ENCODE assay signal across 1 cellular context in the genomic region with DNA sequence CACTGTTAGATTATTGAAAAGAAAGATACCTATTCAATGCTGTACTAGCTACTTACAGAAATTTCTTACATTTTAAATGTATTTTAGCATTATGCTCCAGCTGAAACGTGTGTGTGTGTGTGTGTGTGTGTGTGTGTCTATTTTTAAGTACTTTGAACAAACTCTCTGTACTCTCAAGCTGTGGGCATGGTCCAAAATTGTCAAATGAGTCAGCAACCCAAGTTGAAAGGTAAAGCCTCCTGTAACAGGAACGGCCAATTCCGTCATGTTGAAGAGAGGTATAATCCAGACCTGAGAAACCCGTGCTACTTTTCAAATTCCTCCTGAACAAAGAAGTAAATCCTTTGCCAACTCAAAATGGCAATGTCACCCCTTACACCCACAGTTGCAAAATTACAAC.
TF ChIP-seq lines count a peak whose summit lies in the region.

No MANE protein-coding gene starts in this region.

TF ChIP-seq in HepG2, 621 proteins besides CTCF, POLR2A, EP300 and RAD21 (continued from another document):
- TF ChIP-seq, protein P1, sequence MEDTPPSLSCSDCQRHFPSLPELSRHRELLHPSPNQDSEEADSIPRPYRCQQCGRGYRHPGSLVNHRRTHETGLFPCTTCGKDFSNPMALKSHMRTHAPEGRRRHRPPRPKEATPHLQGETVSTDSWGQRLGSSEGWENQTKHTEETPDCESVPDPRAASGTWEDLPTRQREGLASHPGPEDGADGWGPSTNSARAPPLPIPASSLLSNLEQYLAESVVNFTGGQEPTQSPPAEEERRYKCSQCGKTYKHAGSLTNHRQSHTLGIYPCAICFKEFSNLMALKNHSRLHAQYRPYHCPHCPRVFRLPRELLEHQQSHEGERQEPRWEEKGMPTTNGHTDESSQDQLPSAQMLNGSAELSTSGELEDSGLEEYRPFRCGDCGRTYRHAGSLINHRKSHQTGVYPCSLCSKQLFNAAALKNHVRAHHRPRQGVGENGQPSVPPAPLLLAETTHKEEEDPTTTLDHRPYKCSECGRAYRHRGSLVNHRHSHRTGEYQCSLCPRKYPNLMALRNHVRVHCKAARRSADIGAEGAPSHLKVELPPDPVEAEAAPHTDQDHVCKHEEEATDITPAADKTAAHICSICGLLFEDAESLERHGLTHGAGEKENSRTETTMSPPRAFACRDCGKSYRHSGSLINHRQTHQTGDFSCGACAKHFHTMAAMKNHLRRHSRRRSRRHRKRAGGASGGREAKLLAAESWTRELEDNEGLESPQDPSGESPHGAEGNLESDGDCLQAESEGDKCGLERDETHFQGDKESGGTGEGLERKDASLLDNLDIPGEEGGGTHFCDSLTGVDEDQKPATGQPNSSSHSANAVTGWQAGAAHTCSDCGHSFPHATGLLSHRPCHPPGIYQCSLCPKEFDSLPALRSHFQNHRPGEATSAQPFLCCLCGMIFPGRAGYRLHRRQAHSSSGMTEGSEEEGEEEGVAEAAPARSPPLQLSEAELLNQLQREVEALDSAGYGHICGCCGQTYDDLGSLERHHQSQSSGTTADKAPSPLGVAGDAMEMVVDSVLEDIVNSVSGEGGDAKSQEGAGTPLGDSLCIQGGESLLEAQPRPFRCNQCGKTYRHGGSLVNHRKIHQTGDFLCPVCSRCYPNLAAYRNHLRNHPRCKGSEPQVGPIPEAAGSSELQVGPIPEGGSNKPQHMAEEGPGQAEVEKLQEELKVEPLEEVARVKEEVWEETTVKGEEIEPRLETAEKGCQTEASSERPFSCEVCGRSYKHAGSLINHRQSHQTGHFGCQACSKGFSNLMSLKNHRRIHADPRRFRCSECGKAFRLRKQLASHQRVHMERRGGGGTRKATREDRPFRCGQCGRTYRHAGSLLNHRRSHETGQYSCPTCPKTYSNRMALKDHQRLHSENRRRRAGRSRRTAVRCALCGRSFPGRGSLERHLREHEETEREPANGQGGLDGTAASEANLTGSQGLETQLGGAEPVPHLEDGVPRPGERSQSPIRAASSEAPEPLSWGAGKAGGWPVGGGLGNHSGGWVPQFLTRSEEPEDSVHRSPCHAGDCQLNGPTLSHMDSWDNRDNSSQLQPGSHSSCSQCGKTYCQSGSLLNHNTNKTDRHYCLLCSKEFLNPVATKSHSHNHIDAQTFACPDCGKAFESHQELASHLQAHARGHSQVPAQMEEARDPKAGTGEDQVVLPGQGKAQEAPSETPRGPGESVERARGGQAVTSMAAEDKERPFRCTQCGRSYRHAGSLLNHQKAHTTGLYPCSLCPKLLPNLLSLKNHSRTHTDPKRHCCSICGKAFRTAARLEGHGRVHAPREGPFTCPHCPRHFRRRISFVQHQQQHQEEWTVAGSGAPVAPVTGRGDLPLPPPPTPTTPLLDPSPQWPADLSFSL (CRISPR knock-in tag; IDR thresholded peaks at IDR 0.05) = peak; percentile 63; the same call in 1 of the 2 replicates
